ENCODE assay signal across 18 cellular contexts in genomic region chr3:193832833-193833413, GRCh38.
DNase-seq lines count a peak whose midpoint lies in the region; ATAC-seq and TF ChIP-seq lines count a peak whose summit lies in the region.
"Had no signal": no experiment of that assay in that cellular context is flagged by ENCODE, and none has a peak within 500 bp of the region (broad histone marks: within the 10 kb centered on the region; RNA-seq: fewer than 3 reads in every experiment).

No MANE protein-coding gene starts in this region.

- H3K4me1 ChIP-seq in breast epithelium, result peaks cover 0 to 8% of the 10 kb centered on the region in 2 donors
- H3K4me1 ChIP-seq in heart right ventricle, result peaks cover 0 to 30% (median 17%) of the 10 kb centered on the region in 9 donors

- BruUV-seq in MCF 10A (replicated peaks; lab: Mats Ljungman, UMichigan), result no TSS peak

- H3K27ac ChIP-seq in breast epithelium (peak overlapping the region in 1 of 2 donors; percentile 96), heart right ventricle (peak overlapping the region in 7 of 10 donors; percentile 15 to 77 (median 55))

- POLR2A ChIA-PET in MCF 10A (lab: Yijun Ruan, JAX) (interaction anchor here (0.7 to 12.7 kb wide), 10 partner anchors 12 to 490 kb away, joined by 3 to 162 read pairs (median 10); partner anchors contain the start of gene HES1), activated B cell treated with CpG ODN at 0.5 μM for 24 hours (lab: Charles Lee) (interaction anchor here (0.7 to 1.7 kb wide), 6 partner anchors 9 to 475 kb away, joined by 3 to 4 read pairs (median 3); no protein-coding TSS in a partner anchor)

- intact Hi-C loops in MCF 10A (cut with micrococcal nuclease) (loop anchor here (5.0 kb wide), 1 partner anchor 239 kb away; no protein-coding TSS in a partner anchor), breast epithelium (cut with DNase I; ENCODE audit: low total_unique reads) (no loop called here), activated B cell treated with CpG ODN at 0.5 μM for 24 hours (cut with micrococcal nuclease) (loop anchor here (1.0 to 2.0 kb wide), 5 partner anchors 9 to 302 kb away; no protein-coding TSS in a partner anchor), heart right ventricle (cut with DNase I) (no loop called here)

- H3K4me3 Mint-ChIP-seq in MCF 10A (ENCODE audit: unreplicated experiment), result no peak overlapping the region
- no peak overlapping the region for H3K4me3 Mint-ChIP-seq in activated B cell treated with CpG ODN at 0.5 μM for 24 hours
- H3K4me3 Mint-ChIP-seq: CD8-positive, alpha-beta T cell; HFFc6 had no signal

- H3K27me3 ChIP-seq in breast epithelium, result no peaks in the 10 kb centered on the region
- H3K27me3 ChIP-seq in heart right ventricle, result peaks cover 0 to 6% (median 0%) of the 10 kb centered on the region in 7 donors
- H3K27me3 ChIP-seq: MG63, Peyer's patch had no signal

- no peak overlapping the region for H3K4me3 ChIP-seq in breast epithelium
- H3K4me3 ChIP-seq in heart right ventricle, result no peak overlapping the region
- H3K4me3 ChIP-seq: MG63, Peyer's patch had no signal

- H3K36me3 ChIP-seq in breast epithelium, result no peaks in the 10 kb centered on the region
- no peaks in the 10 kb centered on the region for H3K36me3 ChIP-seq in heart right ventricle
- H3K36me3 ChIP-seq: MG63, Peyer's patch had no signal

- H3K36me3 Mint-ChIP-seq in MCF 10A (ENCODE audit: insufficient read depth, unreplicated experiment) (peaks cover 35% of the 10 kb centered on the region), activated B cell treated with CpG ODN at 0.5 μM for 24 hours (ENCODE audit: low read depth) (no peaks in the 10 kb centered on the region)
- H3K36me3 Mint-ChIP-seq: CD8-positive, alpha-beta T cell had no signal

- H3K4me1 Mint-ChIP-seq in MCF 10A (ENCODE audit: insufficient read depth, unreplicated experiment), result peaks cover 65% of the 10 kb centered on the region
- peaks cover 42% of the 10 kb centered on the region for H3K4me1 Mint-ChIP-seq in activated B cell treated with CpG ODN at 0.5 μM for 24 hours

- peak; percentile 8 for DNase-seq in MCF 10A (ENCODE audit: unreplicated experiment)
- no peak for DNase-seq in breast epithelium (ENCODE audit: low spot score in 2 of 2)
- no peak for DNase-seq in activated B cell treated with CpG ODN at 0.5 μM for 24 hours
- DNase-seq in heart right ventricle, result no peak
- peak; percentile 32 for DNase-seq in ureter (ENCODE audit: low spot score)
- DNase-seq in GM10266 (ENCODE audit: extremely low spot score), result no peak
- DNase-seq in DMS79 (lab: John Stamatoyannopoulos, UW), result no peak
- DNase-seq in NCI-H345 treated with DMSO at 0.1 percent for 48 hours (lab: John Stamatoyannopoulos, UW; ENCODE audit: unreplicated experiment), result no peak
- DNase-seq: 8988T; CD8-positive, alpha-beta T cell; HFFc6; MG63; NCI-H1092; NCI-H2081 treated with DMSO at 0.1 percent for 48 hours; NCI-H510A treated with DMSO at 0.1 percent for 48 hours; Peyer's patch; SIG-M5 had no signal

- no peak for TF ChIP-seq POLR2A in breast epithelium (IDR thresholded peaks at IDR 0.05)

- H3K9me3 ChIP-seq in breast epithelium, result no peaks in the 10 kb centered on the region
- no peaks in the 10 kb centered on the region for H3K9me3 ChIP-seq in heart right ventricle
- H3K9me3 ChIP-seq: MG63, Peyer's patch had no signal

- H3K27ac Mint-ChIP-seq in MCF 10A (ENCODE audit: low read depth, unreplicated experiment) (peak overlapping the region; percentile 100), activated B cell treated with CpG ODN at 0.5 μM for 24 hours (peak overlapping the region; percentile 35)
- H3K27ac Mint-ChIP-seq: CD8-positive, alpha-beta T cell; HFFc6 had no signal

- WGBS in heart right ventricle, 2 donors, result 65 to 71% methylated on average over 5 of the region's 5 CpGs

- CTCF ChIA-PET in MCF 10A (lab: Yijun Ruan, JAX), result interaction anchor here (1.1 to 1.5 kb wide), 3 partner anchors 25 to 52 kb away, joined by 3 to 7 read pairs (median 4); no protein-coding TSS in a partner anchor
- CTCF ChIA-PET in activated B cell treated with CpG ODN at 0.5 μM for 24 hours (lab: Charles Lee), result no interaction called here

- H3K9me3 Mint-ChIP-seq in MCF 10A (ENCODE audit: unreplicated experiment) (no peaks in the 10 kb centered on the region), activated B cell treated with CpG ODN at 0.5 μM for 24 hours (no peaks in the 10 kb centered on the region)
- H3K9me3 Mint-ChIP-seq: CD8-positive, alpha-beta T cell; HFFc6 had no signal

- ATAC-seq in activated B cell treated with CpG ODN at 0.5 μM for 24 hours (ENCODE audit: low read depth) (no peak), heart right ventricle (peak; percentile 43 to 83 (median 74))
- ATAC-seq: CD8-positive, alpha-beta T cell; HepG2 had no signal

- H3K27me3 Mint-ChIP-seq in MCF 10A (ENCODE audit: insufficient read depth, unreplicated experiment) (no peaks in the 10 kb centered on the region), activated B cell treated with CpG ODN at 0.5 μM for 24 hours (peaks cover 4% of the 10 kb centered on the region)

- TF ChIP-seq CTCF in MCF 10A (IDR thresholded peaks at IDR 0.05; ENCODE audit: unreplicated experiment) (no peak), breast epithelium (IDR thresholded peaks at IDR 0.05) (no peak), activated B cell treated with CpG ODN at 0.5 μM for 24 hours (IDR thresholded peaks at IDR 0.05) (no peak), heart right ventricle (IDR thresholded peaks at IDR 0.05) (no peak), GM10266 (IDR thresholded peaks at IDR 0.05; ENCODE audit: control insufficient read depth, insufficient read depth, low read depth, missing control alignments) (no peak)

Comparison
In these comparisons a context has a peak if more than half of its experiments do, and no peak if none do; other contexts are left out.
1. DNase-seq: peak in MCF 10A (single experiment) and ureter (single experiment); none in breast epithelium (0 of 2), activated B cell treated with CpG ODN at 0.5 μM for 24 hours (single experiment), heart right ventricle (0 of 2), GM10266 (single experiment), DMS79 (single experiment) and NCI-H345 treated with DMSO at 0.1 percent for 48 hours (single experiment).
2. intact Hi-C loops: an anchor here in MCF 10A (5.0 kb wide) and activated B cell treated with CpG ODN at 0.5 μM for 24 hours (1.0 to 2.0 kb wide); none called in breast epithelium and heart right ventricle.